17 cellular contexts compared by ENCODE assay signal in genomic region chr13:41639955-41640780, GRCh38.
DNase-seq lines count a peak whose midpoint lies in the region; ATAC-seq, FAIRE-seq and TF ChIP-seq lines count a peak whose summit lies in the region.
"Had no signal": no experiment of that assay in that cellular context is flagged by ENCODE, and none has a peak within 500 bp of the region (broad histone marks: within the 10 kb centered on the region; RNA-seq: fewer than 3 reads in every experiment).

No MANE protein-coding gene starts in this region.

- H3K27ac ChIP-seq in IMR-90 (ENCODE audit: insufficient read depth, low read length) (peak overlapping the region; percentile 68), lower lobe of right lung (peak overlapping the region; percentile 32)
- H3K27ac ChIP-seq: KMS-11, RWPE1 had no signal

- peak overlapping the region; percentile 70 to 80 for H4K8ac ChIP-seq in IMR-90 (ENCODE audit: low read depth in 2 of 2, low read length in 2 of 2)

- H3K14ac ChIP-seq in IMR-90 (replicated peaks; ENCODE audit: low read depth, low read length) = peak overlapping the region; percentile 63

- H3K4me3 ChIP-seq in IMR-90 (ENCODE audit: insufficient read depth, low read depth, low read length) (no peak overlapping the region), cardiac fibroblast (replicated peaks in 1 of 2; ENCODE audit: low read depth in 2 of 2, low read length in 2 of 2) (no peak overlapping the region), lower lobe of right lung (no peak overlapping the region)
- H3K4me3 ChIP-seq: stomach had no signal

- H3K4me1 Mint-ChIP-seq in HFFc6 (ENCODE audit: low read depth) = peaks cover 7% of the 10 kb centered on the region

- H4K20me1 ChIP-seq in IMR-90 (ENCODE audit: insufficient read depth, low read length) = no peaks in the 10 kb centered on the region

- no peaks in the 10 kb centered on the region for H3K9me3 Mint-ChIP-seq in HFFc6
- H3K9me3 Mint-ChIP-seq: activated naive CD4-positive, alpha-beta T cell treated with anti-CD3 and anti-CD28 coated beads, Interleukin-2, amount 50 U/mL, for 72 hours; CD8-positive, alpha-beta memory T cell had no signal

- peak overlapping the region; percentile 84 for H3K4ac ChIP-seq in IMR-90 (ENCODE audit: low read depth, low read length)

- BruUV-seq in IMR-90 (replicated peaks; lab: Mats Ljungman, UMichigan) = no TSS peak

- peak overlapping the region; percentile 84 for H2BK120ac ChIP-seq in IMR-90 (ENCODE audit: low read depth, low read length)

- peak overlapping the region; percentile 52 for H4K5ac ChIP-seq in IMR-90 (ENCODE audit: low read depth, low read length)

- CTCF ChIA-PET in IMR-90 (lab: Yijun Ruan, JAX) = no interaction called here

- H3K9ac ChIP-seq in IMR-90 (ENCODE audit: low read depth, low read length) = no peak overlapping the region
- H3K9ac ChIP-seq: KMS-11 had no signal

- peak overlapping the region; percentile 97 for H2BK20ac ChIP-seq in IMR-90 (ENCODE audit: low read depth, low read length)

- H3K9me3 ChIP-seq in IMR-90 (ENCODE audit: control insufficient read depth, insufficient read depth, low read length) (no peaks in the 10 kb centered on the region), lower lobe of right lung (no peaks in the 10 kb centered on the region)
- H3K9me3 ChIP-seq: stomach had no signal

- H3K27me3 ChIP-seq in IMR-90 (ENCODE audit: control insufficient read depth, insufficient read depth, low read length) (no peaks in the 10 kb centered on the region), lower lobe of right lung (ENCODE audit: low read depth) (no peaks in the 10 kb centered on the region)
- H3K27me3 ChIP-seq: stomach had no signal

- FAIRE-seq in H54 (lab: Jason Lieb, UNC) = no peak
- FAIRE-seq: TTC549 had no signal

- no peak overlapping the region for H3K56ac ChIP-seq in IMR-90 (ENCODE audit: extremely low read depth, insufficient read depth, low read length)

- no peak overlapping the region for H2AK9ac ChIP-seq in IMR-90 (replicated peaks; ENCODE audit: low read depth, low read length, poor library complexity)

- TF ChIP-seq POLR2A in IMR-90 (IDR thresholded peaks at IDR 0.05; ENCODE audit: low read depth, low read length) (no peak), H54 (IDR thresholded peaks at IDR 0.05; ENCODE audit: low read depth, low read length) (no peak)

- peak overlapping the region; percentile 79 for H2AK5ac ChIP-seq in IMR-90 (ENCODE audit: low read depth, low read length)

- POLR2A ChIA-PET in IMR-90 (lab: Charles Lee; ENCODE audit: unreplicated experiment) = no interaction called here

- no peak overlapping the region for H2AFZ ChIP-seq in IMR-90 (replicated peaks; ENCODE audit: low read length, poor library complexity)

- ATAC-seq in IMR-90 (ENCODE audit: low read depth) (peak; percentile 33; the same call in 1 of the 2 replicates), lower lobe of right lung (peak; percentile 61 to 75)
- ATAC-seq: activated naive CD4-positive, alpha-beta T cell treated with anti-CD3 and anti-CD28 coated beads, Interleukin-2, amount 50 U/mL, for 72 hours had no signal

- H3K9me1 ChIP-seq in IMR-90 (ENCODE audit: insufficient read depth, low read length) = peaks cover 21% of the 10 kb centered on the region

- peaks cover 3 to 15% of the 10 kb centered on the region in 2 experiments; a peak in 3 of 4 replicates for H3K79me1 ChIP-seq in IMR-90 (ENCODE audit: low read depth in 1 of 2, low read length in 2 of 2)

- no peak overlapping the region for H3K4me3 Mint-ChIP-seq in HFFc6
- H3K4me3 Mint-ChIP-seq: CD8-positive, alpha-beta memory T cell had no signal

- H2BK5ac ChIP-seq in IMR-90 (ENCODE audit: low read depth, low read length, poor library complexity, severe bottlenecking) = peak overlapping the region; percentile 36

- H2BK15ac ChIP-seq in IMR-90 (ENCODE audit: low read depth, low read length) = peak overlapping the region; percentile 61; the same call in 1 of the 3 replicates

- peak overlapping the region; percentile 78; the same call in 1 of the 2 replicates for H4K91ac ChIP-seq in IMR-90 (ENCODE audit: insufficient read depth, low read depth, low read length)

- H3K4me1 ChIP-seq in IMR-90 (ENCODE audit: control insufficient read depth, insufficient read depth, low read length) = peaks cover 25% of the 10 kb centered on the region
- peaks cover 40% of the 10 kb centered on the region for H3K4me1 ChIP-seq in lower lobe of right lung

- TF ChIP-seq CTCF in IMR-90 (conservative IDR thresholded peaks at IDR 0.05; ENCODE audit: low read depth, low read length) (no peak), cardiac fibroblast (IDR thresholded peaks at IDR 0.05; ENCODE audit: low read depth, low read length) (no peak), lower lobe of right lung (IDR thresholded peaks at IDR 0.05) (no peak), HFFc6 (IDR thresholded peaks at IDR 0.05) (no peak)

- in situ Hi-C loops in IMR-90 (cut with MboI; ENCODE audit: low sequenced_read_pairs) = loop anchor here (25.0 kb wide), 1 partner anchor 178 kb away; the partner anchor contains the start of gene RGCC

- no peaks in the 10 kb centered on the region for H3K27me3 Mint-ChIP-seq in HFFc6 (ENCODE audit: insufficient read depth)

- TF ChIP-seq RAD21 in IMR-90 (IDR thresholded peaks at IDR 0.05; ENCODE audit: low read length) = no peak

- intact Hi-C loops in IMR-90 (cut with micrococcal nuclease) (loop anchor here (10.0 kb wide), 1 partner anchor 75 kb away; no protein-coding TSS in a partner anchor), lower lobe of right lung (cut with DNase I) (no loop called here)

- peaks cover 7% of the 10 kb centered on the region for H3K36me3 Mint-ChIP-seq in HFFc6 (ENCODE audit: low read depth)

- dilution Hi-C loops in IMR-90 (cut with HindIII; ENCODE audit: low sequenced_read_pairs, unreplicated experiment) = no loop called here

- peak overlapping the region; percentile 84 for H3K23ac ChIP-seq in IMR-90 (ENCODE audit: low read depth, low read length)

- H3K18ac ChIP-seq in IMR-90 (ENCODE audit: low read depth, low read length) = peak overlapping the region; percentile 97

- no peak overlapping the region for H3K27ac Mint-ChIP-seq in HFFc6
- H3K27ac Mint-ChIP-seq: activated naive CD4-positive, alpha-beta T cell treated with anti-CD3 and anti-CD28 coated beads, Interleukin-2, amount 50 U/mL, for 72 hours had no signal

- 60% methylated on average over 1 of the region's 4 CpGs; no CpG with 5 or more reads in 1 of the 2 experiments for WGBS in IMR-90 (ENCODE audit: extremely low coverage in 2 of 2, insufficient read length in 1 of 2), 2 experiments

- H3K36me3 ChIP-seq in IMR-90 (ENCODE audit: control insufficient read depth, insufficient read depth, low read length) (no peaks in the 10 kb centered on the region), lower lobe of right lung (no peaks in the 10 kb centered on the region)

- no peak overlapping the region for H3K4me2 ChIP-seq in IMR-90 (ENCODE audit: low read depth, low read length)
- H3K4me2 ChIP-seq: KMS-11 had no signal

- DNase-seq in IMR-90 = no peak
- peak; percentile 59 to 69 for DNase-seq in cardiac fibroblast (ENCODE audit: low read depth in 2 of 2)
- no peak for DNase-seq in lower lobe of right lung
- peak; percentile 66 for DNase-seq in stromal cell of bone marrow (ENCODE audit: low read depth)
- DNase-seq in HFFc6 = no peak
- no peak for DNase-seq in hypothalamus (lab: John Stamatoyannopoulos, UW)
- DNase-seq in DMS153 (lab: John Stamatoyannopoulos, UW) = no peak
- no peak for DNase-seq in H54 (ENCODE audit: insufficient read length, low spot score)
- DNase-seq: activated CD8-positive, alpha-beta memory T cell treated with anti-CD3 and anti-CD28 coated beads for 24 hours; CD8-positive, alpha-beta memory T cell; nucleus accumbens; stimulated activated CD4-positive, alpha-beta T cell treated with anti-CD3 and anti-CD28 coated beads, Interleukin-4, amount 100 ng/mL, for 4 hours; stomach had no signal

TF ChIP-seq in IMR-90, 13 proteins besides CTCF, POLR2A, EP300 and RAD21:
- TF ChIP-seq MAZ (IDR thresholded peaks at IDR 0.05; ENCODE audit: borderline replicate concordance, low read depth, low read length) = no peak
- no peak for TF ChIP-seq USF2 (IDR thresholded peaks at IDR 0.05; ENCODE audit: low read depth, low read length)
- no peak for TF ChIP-seq SMC3 (IDR thresholded peaks at IDR 0.05; ENCODE audit: low read depth, low read length)
- TF ChIP-seq MXI1 (IDR thresholded peaks at IDR 0.05; ENCODE audit: borderline replicate concordance, low read depth, low read length) = no peak
- no peak for TF ChIP-seq CHD1 (IDR thresholded peaks at IDR 0.05; ENCODE audit: low read depth, low read length)
- TF ChIP-seq BHLHE40 (IDR thresholded peaks at IDR 0.05; ENCODE audit: low read depth, low read length) = no peak
- no peak for TF ChIP-seq NFE2L2 (IDR thresholded peaks at IDR 0.05; ENCODE audit: low read depth, low read length)
- TF ChIP-seq FOS (IDR thresholded peaks at IDR 0.05; ENCODE audit: low read depth, low read length) = no peak
- no peak for TF ChIP-seq CEBPB (IDR thresholded peaks at IDR 0.05; ENCODE audit: low read depth, low read length)
- TF ChIP-seq RFX5 (IDR thresholded peaks at IDR 0.05; ENCODE audit: low read depth, low read length) = no peak
- TF ChIP-seq MAFK (IDR thresholded peaks at IDR 0.05; ENCODE audit: low read depth, low read length) = no peak
- TF ChIP-seq, protein P1, sequence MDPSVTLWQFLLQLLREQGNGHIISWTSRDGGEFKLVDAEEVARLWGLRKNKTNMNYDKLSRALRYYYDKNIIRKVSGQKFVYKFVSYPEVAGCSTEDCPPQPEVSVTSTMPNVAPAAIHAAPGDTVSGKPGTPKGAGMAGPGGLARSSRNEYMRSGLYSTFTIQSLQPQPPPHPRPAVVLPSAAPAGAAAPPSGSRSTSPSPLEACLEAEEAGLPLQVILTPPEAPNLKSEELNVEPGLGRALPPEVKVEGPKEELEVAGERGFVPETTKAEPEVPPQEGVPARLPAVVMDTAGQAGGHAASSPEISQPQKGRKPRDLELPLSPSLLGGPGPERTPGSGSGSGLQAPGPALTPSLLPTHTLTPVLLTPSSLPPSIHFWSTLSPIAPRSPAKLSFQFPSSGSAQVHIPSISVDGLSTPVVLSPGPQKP (IDR thresholded peaks at IDR 0.05; ENCODE audit: borderline replicate concordance, low read depth, low read length) = no peak
- no peak for TF ChIP-seq RCOR1 (IDR thresholded peaks at IDR 0.05; ENCODE audit: insufficient replicate concordance, low read length)

Comparison
In these comparisons a context has a peak if more than half of its experiments do, and no peak if none do; other contexts are left out.
1. DNase-seq: peak in cardiac fibroblast (2 of 2) and stromal cell of bone marrow (single experiment); none in IMR-90 (single experiment), lower lobe of right lung (single experiment), HFFc6 (single experiment), hypothalamus (0 of 51), DMS153 (single experiment) and H54 (single experiment).